ENCODE assay signal across 17 cellular contexts in genomic region chr7:81934596-81935301, GRCh38.
DNase-seq lines count a peak whose midpoint lies in the region; ATAC-seq and TF ChIP-seq lines count a peak whose summit lies in the region.
"Had no signal": no experiment of that assay in that cellular context is flagged by ENCODE, and none has a peak within 500 bp of the region (broad histone marks: within the 10 kb centered on the region; RNA-seq: fewer than 3 reads in every experiment).

No MANE protein-coding gene starts in this region.

- DNase-seq in heart left ventricle (no peak), right atrium auricular region (ENCODE audit: low spot score) (no peak), fibroblast of pulmonary artery (ENCODE audit: low read depth) (peak; percentile 30), left ventricle myocardium inferior (no peak), amniotic stem cell (lab: John Stamatoyannopoulos, UW) (no peak), upper lobe of left lung (no peak), midbrain (lab: John Stamatoyannopoulos, UW) (no peak)
- DNase-seq: Caco-2; CD4-positive, CD25-positive, alpha-beta regulatory T cell; CD8-positive, alpha-beta T cell; DMS153; DND-41; GOT3; HFFc6 had no signal

- intact Hi-C loops in heart left ventricle (cut with DNase I), result no loop called here
- intact Hi-C loops in left ventricle myocardium inferior (cut with micrococcal nuclease), result no loop called here

- TF ChIP-seq POLR2A in heart left ventricle (IDR thresholded peaks at IDR 0.05) (no peak), upper lobe of left lung (IDR thresholded peaks at IDR 0.05) (no peak)

- no peaks in the 10 kb centered on the region for H3K36me3 ChIP-seq in heart left ventricle
- H3K36me3 ChIP-seq in right atrium auricular region, result no peaks in the 10 kb centered on the region
- H3K36me3 ChIP-seq in left ventricle myocardium inferior, result no peaks in the 10 kb centered on the region
- no peaks in the 10 kb centered on the region for H3K36me3 ChIP-seq in upper lobe of left lung
- H3K36me3 ChIP-seq: BLaER1, HAP-1 had no signal

- H3K9me3 ChIP-seq in heart left ventricle (no peaks in the 10 kb centered on the region), right atrium auricular region (no peaks in the 10 kb centered on the region), left ventricle myocardium inferior (replicated peaks) (no peaks in the 10 kb centered on the region), upper lobe of left lung (no peaks in the 10 kb centered on the region)
- H3K9me3 ChIP-seq: BLaER1, Caco-2, HAP-1 had no signal

- TF ChIP-seq EP300 in upper lobe of left lung (IDR thresholded peaks at IDR 0.05), result no peak

- no peak overlapping the region for H3K4me3 ChIP-seq in heart left ventricle
- no peak overlapping the region for H3K4me3 ChIP-seq in right atrium auricular region
- H3K4me3 ChIP-seq in fibroblast of pulmonary artery (replicated peaks; ENCODE audit: low read depth, low read length), result no peak overlapping the region
- H3K4me3 ChIP-seq in left ventricle myocardium inferior, result no peak overlapping the region
- no peak overlapping the region for H3K4me3 ChIP-seq in upper lobe of left lung
- H3K4me3 ChIP-seq: BLaER1, HAP-1 had no signal

- 28 to 36% (median 34%) methylated on average over 6 of the region's 6 CpGs for WGBS in heart left ventricle, 4 donors
- 83 to 84% methylated on average over 6 of the region's 6 CpGs for WGBS in upper lobe of left lung, 2 donors

- peak overlapping the region in 2 of 12 donors; percentile 10 to 31 for H3K27ac ChIP-seq in heart left ventricle
- peak overlapping the region in 1 of 2 donors; percentile 55 for H3K27ac ChIP-seq in right atrium auricular region
- peak overlapping the region; percentile 53 for H3K27ac ChIP-seq in left ventricle myocardium inferior (replicated peaks)
- H3K27ac ChIP-seq in upper lobe of left lung, result no peak overlapping the region
- H3K27ac ChIP-seq: BLaER1, C4-2B had no signal

- ATAC-seq in heart left ventricle (peak; percentile 71 to 86 (median 76)), upper lobe of left lung (ENCODE audit: low FRiP score in 2 of 2) (no peak)
- ATAC-seq: CD8-positive, alpha-beta T cell had no signal

- H3K4me1 ChIP-seq in heart left ventricle, result peaks cover 0 to 10% (median 0%) of the 10 kb centered on the region in 12 donors
- no peaks in the 10 kb centered on the region for H3K4me1 ChIP-seq in right atrium auricular region
- peaks cover 22% of the 10 kb centered on the region for H3K4me1 ChIP-seq in left ventricle myocardium inferior
- no peaks in the 10 kb centered on the region for H3K4me1 ChIP-seq in upper lobe of left lung
- H3K4me1 ChIP-seq: BLaER1, Caco-2, HAP-1 had no signal

- no peaks in the 10 kb centered on the region for H3K27me3 ChIP-seq in heart left ventricle
- H3K27me3 ChIP-seq in right atrium auricular region, result no peaks in the 10 kb centered on the region
- no peaks in the 10 kb centered on the region for H3K27me3 ChIP-seq in left ventricle myocardium inferior (ENCODE audit: low read depth)
- H3K27me3 ChIP-seq in upper lobe of left lung, result no peaks in the 10 kb centered on the region
- H3K27me3 ChIP-seq: BLaER1 had no signal

- TF ChIP-seq CTCF in heart left ventricle (IDR thresholded peaks at IDR 0.05), result no peak
- TF ChIP-seq CTCF in right atrium auricular region (IDR thresholded peaks at IDR 0.05), result no peak
- no peak for TF ChIP-seq CTCF in fibroblast of pulmonary artery (IDR thresholded peaks at IDR 0.05; ENCODE audit: low read length, missing control alignments)
- TF ChIP-seq CTCF in left ventricle myocardium inferior (IDR thresholded peaks at IDR 0.05; ENCODE audit: borderline replicate concordance), result no peak
- no peak for TF ChIP-seq CTCF in upper lobe of left lung (IDR thresholded peaks at IDR 0.05)

Comparison
In these comparisons a context has a peak if more than half of its experiments do, and no peak if none do; other contexts are left out.
1. ATAC-seq: peak in heart left ventricle (4 of 4); none in upper lobe of left lung (0 of 2).